ENCODE assay signal across 25 cellular contexts in genomic region chr9:99189887-99190596, GRCh38.
"Had no signal": no experiment of that assay in that cellular context is flagged by ENCODE, and none has a peak within 500 bp of the region (broad histone marks: within the 10 kb centered on the region; RNA-seq: fewer than 3 reads in every experiment).

No MANE protein-coding gene starts in this region.

- H3K27me3 ChIP-seq: left lung, neural progenitor cell, spleen, thyroid gland had no signal

- H3K4me3 ChIP-seq: hepatocyte, left lung, lung, neural progenitor cell, prostate gland, spleen, thyroid gland had no signal

- ATAC-seq: activated CD8-positive, alpha-beta memory T cell treated with anti-CD3 and anti-CD28 coated beads, Interleukin-2, amount 10 ng/mL, durations not matched to agents 7 days and 5 days; activated CD8-positive, alpha-beta T cell treated with anti-CD3 and anti-CD28 coated beads for 36 hours; activated naive CD8-positive, alpha-beta T cell treated with anti-CD3 and anti-CD28 coated beads, Interleukin-2, amount 50 U/mL, for 24 hours; foreskin keratinocyte; left lung; naive thymus-derived CD4-positive, alpha-beta T cell; T-cell had no signal

- H3K9ac ChIP-seq: neural progenitor cell had no signal

- H3K36me3 ChIP-seq: left lung, neural progenitor cell, prostate gland, spleen, thyroid gland had no signal

- H3K4me2 ChIP-seq: hepatocyte, neural progenitor cell had no signal

- H2AFZ ChIP-seq: hepatocyte, neural progenitor cell had no signal

- H3K27ac ChIP-seq: epithelial cell of prostate, foreskin keratinocyte, hepatocyte, left lung, neural progenitor cell, prostate gland, thyroid gland, VCaP had no signal

- H3K9me3 ChIP-seq: left lung, prostate gland, spleen, thyroid gland had no signal

- DNase-seq: activated CD4-positive, alpha-beta T cell treated with anti-CD3 and anti-CD28 coated beads, Interleukin-2, amount 10 ng/mL, durations not matched to agents 7 days and 5 days; activated CD4-positive, CD25-positive, alpha-beta regulatory T cell treated with anti-CD3 and anti-CD28 coated beads, Interleukin-2, amount 50 U/mL, for 72 hours; activated CD8-positive, alpha-beta memory T cell treated with anti-CD3 and anti-CD28 coated beads, Interleukin-2, amount 10 ng/mL, durations not matched to agents 7 days and 5 days; activated CD8-positive, alpha-beta T cell treated with anti-CD3 and anti-CD28 coated beads for 36 hours; activated effector memory CD4-positive, alpha-beta T cell treated with anti-CD3 and anti-CD28 coated beads, Interleukin-2, amount 50 U/mL, for 16 hours; activated naive CD4-positive, alpha-beta T cell treated with anti-CD3 and anti-CD28 coated beads, Interleukin-2, amount 50 U/mL, for 16 hours; activated naive CD8-positive, alpha-beta T cell treated with anti-CD3 and anti-CD28 coated beads, Interleukin-2, amount 50 U/mL, for 24 hours; activated T-cell treated with anti-CD3 and anti-CD28 coated beads for 4 hours; aorta; cortex of kidney; foreskin keratinocyte; immature natural killer cell; kidney glomerular epithelial cell; left lung; naive thymus-derived CD4-positive, alpha-beta T cell; spleen; stimulated activated CD4-positive, alpha-beta T cell treated with anti-CD3 and anti-CD28 coated beads, Interleukin-4, amount 100 ng/mL, for 1 hour; T-cell; thyroid gland had no signal

- H3K79me2 ChIP-seq: hepatocyte had no signal

- H3K4me1 ChIP-seq: foreskin keratinocyte, neural progenitor cell, prostate gland had no signal
